3 cellular contexts compared by ENCODE assay signal in genomic region chr1:169138866-169139670, GRCh38.
TF ChIP-seq lines count a peak whose summit lies in the region.

No MANE protein-coding gene starts in this region.

TF ChIP-seq in SK-N-SH, 30 proteins besides CTCF, POLR2A, EP300 and RAD21:
- TF ChIP-seq MEF2A (IDR thresholded peaks at IDR 0.05; ENCODE audit: borderline replicate concordance, low read depth) (no peak), FOSL2 (IDR thresholded peaks at IDR 0.05; ENCODE audit: borderline replicate concordance, low read depth) (0 out of 2 replicates have a peak, but pooled peaks have one; percentile 14)

TF ChIP-seq in SK-N-SH treated with all-trans-retinoic acid at 6 μM for 48 hours, 23 proteins besides CTCF, POLR2A, EP300 and RAD21:
- TF ChIP-seq ZFP30 (CRISPR knock-in tag; IDR thresholded peaks at IDR 0.05) (no peak), ZFP3 (CRISPR knock-in tag; IDR thresholded peaks at IDR 0.05) (no peak), OSR1 (CRISPR knock-in tag; IDR thresholded peaks at IDR 0.05) (no peak), BACH2 (CRISPR knock-in tag; IDR thresholded peaks at IDR 0.05; ENCODE audit: borderline replicate concordance) (no peak), GLIS3 (CRISPR knock-in tag; IDR thresholded peaks at IDR 0.05) (no peak), SNAI2 (CRISPR knock-in tag; IDR thresholded peaks at IDR 0.05) (no peak), ZNF70 (CRISPR knock-in tag; IDR thresholded peaks at IDR 0.05) (no peak), TCF4 (CRISPR knock-in tag; IDR thresholded peaks at IDR 0.05; ENCODE audit: borderline replicate concordance) (no peak), TOX (CRISPR knock-in tag; IDR thresholded peaks at IDR 0.05; ENCODE audit: borderline replicate concordance) (no peak), ESRRG (CRISPR knock-in tag; IDR thresholded peaks at IDR 0.05) (no peak), ZNF8 (CRISPR knock-in tag; IDR thresholded peaks at IDR 0.05) (no peak)
- TF ChIP-seq, protein P1, sequence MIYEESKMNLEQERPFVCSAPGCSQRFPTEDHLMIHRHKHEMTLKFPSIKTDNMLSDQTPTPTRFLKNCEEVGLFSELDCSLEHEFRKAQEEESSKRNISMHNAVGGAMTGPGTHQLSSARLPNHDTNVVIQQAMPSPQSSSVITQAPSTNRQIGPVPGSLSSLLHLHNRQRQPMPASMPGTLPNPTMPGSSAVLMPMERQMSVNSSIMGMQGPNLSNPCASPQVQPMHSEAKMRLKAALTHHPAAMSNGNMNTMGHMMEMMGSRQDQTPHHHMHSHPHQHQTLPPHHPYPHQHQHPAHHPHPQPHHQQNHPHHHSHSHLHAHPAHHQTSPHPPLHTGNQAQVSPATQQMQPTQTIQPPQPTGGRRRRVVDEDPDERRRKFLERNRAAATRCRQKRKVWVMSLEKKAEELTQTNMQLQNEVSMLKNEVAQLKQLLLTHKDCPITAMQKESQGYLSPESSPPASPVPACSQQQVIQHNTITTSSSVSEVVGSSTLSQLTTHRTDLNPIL (CRISPR knock-in tag; IDR thresholded peaks at IDR 0.05; ENCODE audit: low read depth), result no peak
- TF ChIP-seq, protein P2, sequence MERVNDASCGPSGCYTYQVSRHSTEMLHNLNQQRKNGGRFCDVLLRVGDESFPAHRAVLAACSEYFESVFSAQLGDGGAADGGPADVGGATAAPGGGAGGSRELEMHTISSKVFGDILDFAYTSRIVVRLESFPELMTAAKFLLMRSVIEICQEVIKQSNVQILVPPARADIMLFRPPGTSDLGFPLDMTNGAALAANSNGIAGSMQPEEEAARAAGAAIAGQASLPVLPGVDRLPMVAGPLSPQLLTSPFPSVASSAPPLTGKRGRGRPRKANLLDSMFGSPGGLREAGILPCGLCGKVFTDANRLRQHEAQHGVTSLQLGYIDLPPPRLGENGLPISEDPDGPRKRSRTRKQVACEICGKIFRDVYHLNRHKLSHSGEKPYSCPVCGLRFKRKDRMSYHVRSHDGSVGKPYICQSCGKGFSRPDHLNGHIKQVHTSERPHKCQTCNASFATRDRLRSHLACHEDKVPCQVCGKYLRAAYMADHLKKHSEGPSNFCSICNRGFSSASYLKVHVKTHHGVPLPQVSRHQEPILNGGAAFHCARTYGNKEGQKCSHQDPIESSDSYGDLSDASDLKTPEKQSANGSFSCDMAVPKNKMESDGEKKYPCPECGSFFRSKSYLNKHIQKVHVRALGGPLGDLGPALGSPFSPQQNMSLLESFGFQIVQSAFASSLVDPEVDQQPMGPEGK (CRISPR knock-in tag; IDR thresholded peaks at IDR 0.05; ENCODE audit: borderline replicate concordance), result no peak
- TF ChIP-seq, protein P3, sequence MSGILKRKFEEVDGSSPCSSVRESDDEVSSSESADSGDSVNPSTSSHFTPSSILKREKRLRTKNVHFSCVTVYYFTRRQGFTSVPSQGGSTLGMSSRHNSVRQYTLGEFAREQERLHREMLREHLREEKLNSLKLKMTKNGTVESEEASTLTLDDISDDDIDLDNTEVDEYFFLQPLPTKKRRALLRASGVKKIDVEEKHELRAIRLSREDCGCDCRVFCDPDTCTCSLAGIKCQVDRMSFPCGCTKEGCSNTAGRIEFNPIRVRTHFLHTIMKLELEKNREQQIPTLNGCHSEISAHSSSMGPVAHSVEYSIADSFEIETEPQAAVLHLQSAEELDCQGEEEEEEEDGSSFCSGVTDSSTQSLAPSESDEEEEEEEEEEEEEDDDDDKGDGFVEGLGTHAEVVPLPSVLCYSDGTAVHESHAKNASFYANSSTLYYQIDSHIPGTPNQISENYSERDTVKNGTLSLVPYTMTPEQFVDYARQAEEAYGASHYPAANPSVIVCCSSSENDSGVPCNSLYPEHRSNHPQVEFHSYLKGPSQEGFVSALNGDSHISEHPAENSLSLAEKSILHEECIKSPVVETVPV (CRISPR knock-in tag; IDR thresholded peaks at IDR 0.05), result no peak

TF ChIP-seq in HepG2, 621 proteins besides CTCF, POLR2A, EP300 and RAD21:
- TF ChIP-seq REPIN1 (CRISPR knock-in tag; IDR thresholded peaks at IDR 0.05; ENCODE audit: borderline replicate concordance, low read depth), result peak; percentile 48; the same call in 1 of the 2 replicates
- no peak for TF ChIP-seq ZNF605 (CRISPR knock-in tag; IDR thresholded peaks at IDR 0.05)
- TF ChIP-seq HDAC6 (IDR thresholded peaks at IDR 0.05; ENCODE audit: low read depth, low read length), result no peak
- no peak for TF ChIP-seq SOX6 (IDR thresholded peaks at IDR 0.05)
- TF ChIP-seq SOX6 (CRISPR knock-in tag; IDR thresholded peaks at IDR 0.05), result peak; percentile 65
- TF ChIP-seq SOX13 (IDR thresholded peaks at IDR 0.05), result no peak
- peak in 1 of 2 experiments; percentile 78; a peak in 2 of 4 replicates for TF ChIP-seq SOX13 (CRISPR knock-in tag; conservative IDR thresholded peaks at IDR 0.05 in 1 of 2, IDR thresholded peaks at IDR 0.05 in 1 of 2)
- TF ChIP-seq IKZF5 (CRISPR knock-in tag; IDR thresholded peaks at IDR 0.05), result 0 out of 2 replicates have a peak, but pooled peaks have one; percentile 21
- TF ChIP-seq ZEB1 (IDR thresholded peaks at IDR 0.05; ENCODE audit: insufficient replicate concordance, low read depth), result peak; percentile 71
- TF ChIP-seq ZKSCAN1 (IDR thresholded peaks at IDR 0.05; ENCODE audit: low read length), result peak; percentile 60; the same call in 1 of the 2 replicates
- TF ChIP-seq SOX5 (CRISPR knock-in tag; IDR thresholded peaks at IDR 0.05; ENCODE audit: borderline replicate concordance), result peak; percentile 71
- peak; percentile 54 to 59; a peak in 3 of 4 replicates for TF ChIP-seq MAFK (conservative IDR thresholded peaks at IDR 0.05 in 1 of 2, IDR thresholded peaks at IDR 0.05 in 1 of 2; ENCODE audit: low read length in 2 of 2)
- TF ChIP-seq, protein P4, sequence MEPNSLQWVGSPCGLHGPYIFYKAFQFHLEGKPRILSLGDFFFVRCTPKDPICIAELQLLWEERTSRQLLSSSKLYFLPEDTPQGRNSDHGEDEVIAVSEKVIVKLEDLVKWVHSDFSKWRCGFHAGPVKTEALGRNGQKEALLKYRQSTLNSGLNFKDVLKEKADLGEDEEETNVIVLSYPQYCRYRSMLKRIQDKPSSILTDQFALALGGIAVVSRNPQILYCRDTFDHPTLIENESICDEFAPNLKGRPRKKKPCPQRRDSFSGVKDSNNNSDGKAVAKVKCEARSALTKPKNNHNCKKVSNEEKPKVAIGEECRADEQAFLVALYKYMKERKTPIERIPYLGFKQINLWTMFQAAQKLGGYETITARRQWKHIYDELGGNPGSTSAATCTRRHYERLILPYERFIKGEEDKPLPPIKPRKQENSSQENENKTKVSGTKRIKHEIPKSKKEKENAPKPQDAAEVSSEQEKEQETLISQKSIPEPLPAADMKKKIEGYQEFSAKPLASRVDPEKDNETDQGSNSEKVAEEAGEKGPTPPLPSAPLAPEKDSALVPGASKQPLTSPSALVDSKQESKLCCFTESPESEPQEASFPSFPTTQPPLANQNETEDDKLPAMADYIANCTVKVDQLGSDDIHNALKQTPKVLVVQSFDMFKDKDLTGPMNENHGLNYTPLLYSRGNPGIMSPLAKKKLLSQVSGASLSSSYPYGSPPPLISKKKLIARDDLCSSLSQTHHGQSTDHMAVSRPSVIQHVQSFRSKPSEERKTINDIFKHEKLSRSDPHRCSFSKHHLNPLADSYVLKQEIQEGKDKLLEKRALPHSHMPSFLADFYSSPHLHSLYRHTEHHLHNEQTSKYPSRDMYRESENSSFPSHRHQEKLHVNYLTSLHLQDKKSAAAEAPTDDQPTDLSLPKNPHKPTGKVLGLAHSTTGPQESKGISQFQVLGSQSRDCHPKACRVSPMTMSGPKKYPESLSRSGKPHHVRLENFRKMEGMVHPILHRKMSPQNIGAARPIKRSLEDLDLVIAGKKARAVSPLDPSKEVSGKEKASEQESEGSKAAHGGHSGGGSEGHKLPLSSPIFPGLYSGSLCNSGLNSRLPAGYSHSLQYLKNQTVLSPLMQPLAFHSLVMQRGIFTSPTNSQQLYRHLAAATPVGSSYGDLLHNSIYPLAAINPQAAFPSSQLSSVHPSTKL (CRISPR knock-in tag; IDR thresholded peaks at IDR 0.05), result peak; percentile 65
- TF ChIP-seq PAF1 (CRISPR knock-in tag; IDR thresholded peaks at IDR 0.05), result no peak
- TF ChIP-seq, protein P5, sequence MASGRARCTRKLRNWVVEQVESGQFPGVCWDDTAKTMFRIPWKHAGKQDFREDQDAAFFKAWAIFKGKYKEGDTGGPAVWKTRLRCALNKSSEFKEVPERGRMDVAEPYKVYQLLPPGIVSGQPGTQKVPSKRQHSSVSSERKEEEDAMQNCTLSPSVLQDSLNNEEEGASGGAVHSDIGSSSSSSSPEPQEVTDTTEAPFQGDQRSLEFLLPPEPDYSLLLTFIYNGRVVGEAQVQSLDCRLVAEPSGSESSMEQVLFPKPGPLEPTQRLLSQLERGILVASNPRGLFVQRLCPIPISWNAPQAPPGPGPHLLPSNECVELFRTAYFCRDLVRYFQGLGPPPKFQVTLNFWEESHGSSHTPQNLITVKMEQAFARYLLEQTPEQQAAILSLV (CRISPR knock-in tag; IDR thresholded peaks at IDR 0.05; ENCODE audit: borderline replicate concordance), result no peak
- TF ChIP-seq FUBP1 (CRISPR knock-in tag; IDR thresholded peaks at IDR 0.05; ENCODE audit: borderline replicate concordance), result no peak
- peak; percentile 54; the same call in 1 of the 2 replicates for TF ChIP-seq NFE2L2 (IDR thresholded peaks at IDR 0.05; ENCODE audit: low read length)
- peak; percentile 28; the same call in 1 of the 2 replicates for TF ChIP-seq ZNF335 (CRISPR knock-in tag; IDR thresholded peaks at IDR 0.05)
- 0 out of 2 replicates have a peak, but pooled peaks have one; percentile 13 for TF ChIP-seq RARA (CRISPR knock-in tag; IDR thresholded peaks at IDR 0.05)
- 0 out of 2 replicates have a peak, but pooled peaks have one; percentile 36 for TF ChIP-seq HNF4G (IDR thresholded peaks at IDR 0.05; ENCODE audit: borderline replicate concordance, low read depth, low read length)
- TF ChIP-seq HNF4G (CRISPR knock-in tag; IDR thresholded peaks at IDR 0.05; ENCODE audit: borderline replicate concordance, low read depth), result no peak
- TF ChIP-seq HMG20A (CRISPR knock-in tag; IDR thresholded peaks at IDR 0.05; ENCODE audit: borderline replicate concordance), result peak; percentile 22; the same call in 1 of the 2 replicates
- no peak for TF ChIP-seq SP2 (CRISPR knock-in tag; IDR thresholded peaks at IDR 0.05)
- no peak for TF ChIP-seq ZNF12 (CRISPR knock-in tag; IDR thresholded peaks at IDR 0.05)
- TF ChIP-seq SKI (IDR thresholded peaks at IDR 0.05; ENCODE audit: partially characterized antibody), result no peak
- peak; percentile 58 for TF ChIP-seq MAFF (IDR thresholded peaks at IDR 0.05; ENCODE audit: low read depth, low read length)
- TF ChIP-seq TEAD3 (CRISPR knock-in tag; optimal IDR thresholded peaks at IDR 0.05; ENCODE audit: borderline replicate concordance), result peak; percentile 78
- no peak for TF ChIP-seq ZNF143 (CRISPR knock-in tag; IDR thresholded peaks at IDR 0.05)
- TF ChIP-seq STAG1 (CRISPR knock-in tag; IDR thresholded peaks at IDR 0.05), result peak; percentile 34
- TF ChIP-seq, protein P6, sequence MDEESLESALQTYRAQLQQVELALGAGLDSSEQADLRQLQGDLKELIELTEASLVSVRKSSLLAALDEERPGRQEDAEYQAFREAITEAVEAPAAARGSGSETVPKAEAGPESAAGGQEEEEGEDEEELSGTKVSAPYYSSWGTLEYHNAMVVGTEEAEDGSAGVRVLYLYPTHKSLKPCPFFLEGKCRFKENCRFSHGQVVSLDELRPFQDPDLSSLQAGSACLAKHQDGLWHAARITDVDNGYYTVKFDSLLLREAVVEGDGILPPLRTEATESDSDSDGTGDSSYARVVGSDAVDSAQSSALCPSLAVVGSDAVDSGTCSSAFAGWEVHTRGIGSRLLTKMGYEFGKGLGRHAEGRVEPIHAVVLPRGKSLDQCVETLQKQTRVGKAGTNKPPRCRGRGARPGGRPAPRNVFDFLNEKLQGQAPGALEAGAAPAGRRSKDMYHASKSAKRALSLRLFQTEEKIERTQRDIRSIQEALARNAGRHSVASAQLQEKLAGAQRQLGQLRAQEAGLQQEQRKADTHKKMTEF (CRISPR knock-in tag; IDR thresholded peaks at IDR 0.05), result peak; percentile 34; the same call in 1 of the 2 replicates
- TF ChIP-seq IKZF4 (CRISPR knock-in tag; IDR thresholded peaks at IDR 0.05; ENCODE audit: borderline replicate concordance, low read depth, not compliant biosample characterization), result no peak
- TF ChIP-seq, protein P7, sequence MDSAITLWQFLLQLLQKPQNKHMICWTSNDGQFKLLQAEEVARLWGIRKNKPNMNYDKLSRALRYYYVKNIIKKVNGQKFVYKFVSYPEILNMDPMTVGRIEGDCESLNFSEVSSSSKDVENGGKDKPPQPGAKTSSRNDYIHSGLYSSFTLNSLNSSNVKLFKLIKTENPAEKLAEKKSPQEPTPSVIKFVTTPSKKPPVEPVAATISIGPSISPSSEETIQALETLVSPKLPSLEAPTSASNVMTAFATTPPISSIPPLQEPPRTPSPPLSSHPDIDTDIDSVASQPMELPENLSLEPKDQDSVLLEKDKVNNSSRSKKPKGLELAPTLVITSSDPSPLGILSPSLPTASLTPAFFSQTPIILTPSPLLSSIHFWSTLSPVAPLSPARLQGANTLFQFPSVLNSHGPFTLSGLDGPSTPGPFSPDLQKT (CRISPR knock-in tag; IDR thresholded peaks at IDR 0.05; ENCODE audit: borderline replicate concordance), result no peak
- TF ChIP-seq THAP11 (CRISPR knock-in tag; IDR thresholded peaks at IDR 0.05), result 0 out of 2 replicates have a peak, but pooled peaks have one; percentile 11
- TF ChIP-seq HNF4A (CRISPR knock-in tag; IDR thresholded peaks at IDR 0.05), result peak; percentile 58; the same call in 1 of the 2 replicates
- no peak for TF ChIP-seq SMAD3 (CRISPR knock-in tag; IDR thresholded peaks at IDR 0.05)
- 0 out of 2 replicates have a peak, but pooled peaks have one; percentile 22 for TF ChIP-seq SIX4 (CRISPR knock-in tag; IDR thresholded peaks at IDR 0.05)
